ENCODE assay signal across 16 cellular contexts in genomic region chr1:8633741-8634493, GRCh38.
"Had no signal": no experiment of that assay in that cellular context is flagged by ENCODE, and none has a peak within 500 bp of the region (broad histone marks: within the 10 kb centered on the region; RNA-seq: fewer than 3 reads in every experiment).

No MANE protein-coding gene starts in this region.

- H2AFZ ChIP-seq: hepatocyte had no signal

- H3K9me3 Mint-ChIP-seq: activated naive CD4-positive, alpha-beta T cell treated with anti-CD3 and anti-CD28 coated beads, Interleukin-2, amount 10 ng/mL, durations not matched to agents 7 days and 5 days; natural killer cell had no signal

- H3K27me3 ChIP-seq: ascending aorta, dorsolateral prefrontal cortex, hepatocyte, right atrium auricular region, upper lobe of left lung had no signal

- H3K36me3 ChIP-seq: ascending aorta, right atrium auricular region, upper lobe of left lung had no signal

- H3K4me3 Mint-ChIP-seq: activated naive CD4-positive, alpha-beta T cell treated with anti-CD3 and anti-CD28 coated beads, Interleukin-2, amount 10 ng/mL, durations not matched to agents 7 days and 5 days; natural killer cell had no signal

- H3K36me3 Mint-ChIP-seq: natural killer cell had no signal

- H3K27ac Mint-ChIP-seq: activated naive CD4-positive, alpha-beta T cell treated with anti-CD3 and anti-CD28 coated beads, Interleukin-2, amount 10 ng/mL, durations not matched to agents 7 days and 5 days; natural killer cell had no signal

- H3K27me3 Mint-ChIP-seq: activated naive CD4-positive, alpha-beta T cell treated with anti-CD3 and anti-CD28 coated beads, Interleukin-2, amount 10 ng/mL, durations not matched to agents 7 days and 5 days had no signal

- DNase-seq: activated CD4-positive, alpha-beta T cell treated with anti-CD3 and anti-CD28 coated beads, Interleukin-2, amount 50 U/mL, for 48 hours; activated naive CD4-positive, alpha-beta T cell treated with anti-CD3 and anti-CD28 coated beads, Interleukin-2, amount 10 ng/mL, durations not matched to agents 7 days and 5 days; activated T-cell treated with anti-CD3 and anti-CD28 coated beads, Interleukin-2, amount 50 U/mL, for 1 hour; dorsolateral prefrontal cortex; kidney; left ventricle myocardium superior; mesenchymal stem cell; natural killer cell; stimulated activated CD4-positive, alpha-beta T cell treated with anti-CD3 and anti-CD28 coated beads, Interleukin-15, amount 100 ng/mL, for 24 hours; stimulated activated CD4-positive, alpha-beta T cell treated with anti-CD3 and anti-CD28 coated beads, Interleukin-4, amount 100 ng/mL, for 24 hours; stimulated activated naive CD4-positive, alpha-beta T cell treated with Interleukin-2 at 50 U/mL for 16 hours had no signal

- H3K4me2 ChIP-seq: hepatocyte had no signal

- H3K4me3 ChIP-seq: ascending aorta, dorsolateral prefrontal cortex, hepatocyte, right atrium auricular region, skin epidermis, upper lobe of left lung had no signal

- H3K27ac ChIP-seq: ascending aorta, hepatocyte, right atrium auricular region, skin epidermis, upper lobe of left lung had no signal

- ATAC-seq: left ventricle myocardium superior, natural killer cell had no signal

- H3K9me3 ChIP-seq: ascending aorta, right atrium auricular region, upper lobe of left lung had no signal
